Comparison of ENCODE assay signal across 8 cellular contexts in the genomic region with DNA sequence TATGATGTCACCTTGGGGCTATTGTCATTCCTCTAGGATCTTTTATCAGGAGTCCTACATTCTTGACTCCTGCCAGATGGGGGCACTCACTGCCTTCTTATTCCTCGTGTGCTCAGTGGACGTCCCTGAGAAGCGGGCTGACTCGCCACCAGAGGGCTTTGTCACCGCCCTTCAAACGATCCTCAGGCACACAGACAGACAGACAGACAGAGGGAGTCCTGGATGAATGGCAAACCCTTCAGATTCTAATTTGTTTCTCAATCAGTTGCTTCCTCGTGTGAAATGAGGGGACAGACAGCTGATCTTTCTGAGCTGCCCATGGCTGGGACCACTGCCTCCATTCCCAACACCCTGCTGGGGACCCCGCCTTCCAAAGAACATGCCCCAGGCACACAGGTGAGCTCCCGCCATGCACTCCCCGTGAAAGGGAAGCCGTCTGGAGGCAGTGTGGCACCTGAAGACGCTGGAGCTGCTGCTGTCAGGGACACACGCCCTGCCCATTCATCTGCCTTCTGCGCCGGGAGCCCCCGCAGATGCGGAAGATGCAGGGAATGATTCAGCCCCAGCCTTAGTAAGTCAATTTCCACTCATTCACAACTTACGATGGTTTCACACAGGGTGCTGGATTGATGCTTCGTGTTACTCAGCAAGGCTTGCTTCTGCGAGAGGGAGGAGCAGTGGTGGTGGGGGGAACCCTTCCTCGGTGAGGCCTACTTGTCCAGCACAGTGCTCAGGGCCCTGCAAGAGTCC. TPM values are rescaled to one million over a fixed set of nuclear protein-coding genes. Genes with fewer than 3 reads are reported as not detected.
DNase-seq lines count a peak whose midpoint lies in the region; ATAC-seq and TF ChIP-seq lines count a peak whose summit lies in the region.

No MANE protein-coding gene starts in this region.

- peak; percentile 44 for DNase-seq in NCI-H446 treated with DMSO at 0.1 percent for 48 hours (lab: John Stamatoyannopoulos, UW)
- DNase-seq in activated CD4-positive, alpha-beta T cell treated with anti-CD3 and anti-CD28 coated beads, Interleukin-2, amount 10 ng/mL, durations not matched to agents 24 days and 14 days: peak; percentile 85
- DNase-seq in dorsolateral prefrontal cortex: peak; percentile 59 to 92 (median 84)
- DNase-seq in left lung: peak; percentile 82 to 84
- peak; percentile 18 to 64 (median 40) for DNase-seq in stimulated activated CD4-positive, alpha-beta T cell treated with anti-CD3 and anti-CD28 coated beads, TNF-alpha, amount 100 ng/mL, for 24 hours (ENCODE audit: low read depth in 3 of 3)

- H3K36me3 ChIP-seq in left lung: no peaks in the 10 kb centered on the region

- no peaks in the 10 kb centered on the region for H3K27me3 ChIP-seq in dorsolateral prefrontal cortex
- no peaks in the 10 kb centered on the region for H3K27me3 ChIP-seq in left lung

- H3K9me3 ChIP-seq in left lung: no peaks in the 10 kb centered on the region

- no peaks in the 10 kb centered on the region for H3K27me3 Mint-ChIP-seq in activated CD4-positive, alpha-beta T cell treated with anti-CD3 and anti-CD28 coated beads, Interleukin-2, amount 10 ng/mL, durations not matched to agents 24 days and 14 days

- H3K4me3 ChIP-seq in dorsolateral prefrontal cortex (peak overlapping the region in 2 of 59 donors; percentile 6 to 20), left lung (no peak overlapping the region)

- ATAC-seq in HG03159 (IDR thresholded peaks at IDR 0.05; ENCODE audit: unreplicated experiment) (peak; percentile 72), left lung (peak; percentile 100), GM21576 (IDR thresholded peaks at IDR 0.05; ENCODE audit: unreplicated experiment) (no peak)

- H3K4me3 Mint-ChIP-seq in activated CD4-positive, alpha-beta T cell treated with anti-CD3 and anti-CD28 coated beads, Interleukin-2, amount 10 ng/mL, durations not matched to agents 24 days and 14 days: no peak overlapping the region

- H3K4me1 Mint-ChIP-seq in activated CD4-positive, alpha-beta T cell treated with anti-CD3 and anti-CD28 coated beads, Interleukin-2, amount 10 ng/mL, durations not matched to agents 24 days and 14 days: no peaks in the 10 kb centered on the region

- H3K36me3 Mint-ChIP-seq in activated CD4-positive, alpha-beta T cell treated with anti-CD3 and anti-CD28 coated beads, Interleukin-2, amount 10 ng/mL, durations not matched to agents 24 days and 14 days (ENCODE audit: low read depth): no peaks in the 10 kb centered on the region

- H3K27ac ChIP-seq in dorsolateral prefrontal cortex: peak overlapping the region in 18 of 59 donors; percentile 0 to 46 (median 22)
- no peak overlapping the region for H3K27ac ChIP-seq in left lung

- H3K27ac Mint-ChIP-seq in activated CD4-positive, alpha-beta T cell treated with anti-CD3 and anti-CD28 coated beads, Interleukin-2, amount 10 ng/mL, durations not matched to agents 24 days and 14 days: no peak overlapping the region

- no peaks in the 10 kb centered on the region for H3K4me1 ChIP-seq in left lung

- peak; percentile 78 for TF ChIP-seq CTCF in GM12872 (IDR thresholded peaks at IDR 0.05; ENCODE audit: insufficient read depth, low read depth, low read length)
- peak; percentile 60 to 97 (median 90) for TF ChIP-seq CTCF in dorsolateral prefrontal cortex (IDR thresholded peaks at IDR 0.05 in 54 of 56, conservative IDR thresholded peaks at IDR 0.05 in 2 of 56; ENCODE audit: low read depth in 1 of 56, partially characterized antibody in 56 of 56)
- peak; percentile 62 to 79 for TF ChIP-seq CTCF in left lung (IDR thresholded peaks at IDR 0.05)

- intact Hi-C loops in activated CD4-positive, alpha-beta T cell treated with anti-CD3 and anti-CD28 coated beads, Interleukin-2, amount 10 ng/mL, durations not matched to agents 24 days and 14 days (cut with micrococcal nuclease): loop anchor here (1.0 to 10.0 kb wide), 2 partner anchors 218 to 476 kb away; partner anchors contain the start of gene RPL26L1
- intact Hi-C loops in dorsolateral prefrontal cortex (cut with DNase I) (loop anchor here (1.0 to 5.0 kb wide), 2 partner anchors 163 to 218 kb away; partner anchors contain the start of gene NEURL1B (in 2 of the 2)), left lung (cut with DNase I) (loop anchor here in 1 of 2 donors (5.0 to 10.0 kb wide), 2 partner anchors 218 to 456 kb away; no protein-coding TSS in a partner anchor)

- H3K9me3 Mint-ChIP-seq in activated CD4-positive, alpha-beta T cell treated with anti-CD3 and anti-CD28 coated beads, Interleukin-2, amount 10 ng/mL, durations not matched to agents 24 days and 14 days: no peaks in the 10 kb centered on the region

RNA-seq across cellular contexts. Expression of gene SH3PXD2B, which starts 24.9 kb away (rescaled TPM):
- total RNA-seq in activated CD4-positive, alpha-beta T cell treated with anti-CD3 and anti-CD28 coated beads, Interleukin-2, amount 10 ng/mL, durations not matched to agents 24 days and 14 days: 0.16 and 0.19 TPM in 2 replicates
- 10 to 100 TPM in 119 of 120 experiments, 1 to 10 TPM in 1; 9.2 to 63.2 (median 19.7) TPM for total RNA-seq in dorsolateral prefrontal cortex
- 10 to 100 TPM; 50.7 to 57.5 TPM for total RNA-seq in left lung
